ENCODE assay signal across 8 cellular contexts in the genomic region with DNA sequence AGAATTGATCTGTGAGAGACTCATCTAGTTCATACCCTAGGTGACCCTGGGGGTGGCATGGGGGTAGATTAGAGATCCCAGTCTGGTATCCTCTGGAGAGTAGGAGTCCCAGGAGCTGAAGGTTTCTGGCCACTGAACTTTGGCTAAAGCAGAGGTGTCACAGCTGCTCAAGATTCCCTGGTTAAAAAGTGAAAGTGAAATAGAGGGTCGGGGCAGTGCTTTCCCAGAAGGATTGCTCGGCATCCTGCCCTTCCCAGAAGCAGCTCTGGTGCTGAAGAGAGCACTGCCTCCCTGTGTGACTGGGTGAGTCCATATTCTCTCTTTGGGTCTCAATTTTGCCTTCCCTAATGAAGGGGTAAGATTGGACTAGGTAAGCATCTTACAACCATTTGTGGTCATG. TPM values are rescaled to one million over a fixed set of nuclear protein-coding genes. Genes with fewer than 3 reads are reported as not detected.
DNase-seq lines count a peak whose midpoint lies in the region; ATAC-seq, FAIRE-seq and TF ChIP-seq lines count a peak whose summit lies in the region.

No MANE protein-coding gene starts in this region.

- H3K27me3 ChIP-seq in endothelial cell of umbilical vein (ENCODE audit: control insufficient read depth in 2 of 2, insufficient read depth in 2 of 2, low read length in 2 of 2): no peaks in the 10 kb centered on the region

- ATAC-seq in GM21717 (IDR thresholded peaks at IDR 0.05; ENCODE audit: unreplicated experiment) (no peak), HG03439 (IDR thresholded peaks at IDR 0.05; ENCODE audit: unreplicated experiment) (no peak)

- no peaks in the 10 kb centered on the region for H3K79me2 ChIP-seq in OCI-LY7 (ENCODE audit: insufficient read depth, low read depth, low read length)
- peaks cover 2% of the 10 kb centered on the region for H3K79me2 ChIP-seq in endothelial cell of umbilical vein (ENCODE audit: control insufficient read depth, insufficient read depth, low read length)

- H3K4me1 Mint-ChIP-seq in nephron progenitor cell: peaks cover 10% of the 10 kb centered on the region

- H3K27ac Mint-ChIP-seq in nephron progenitor cell: peak overlapping the region; percentile 86

- peak; percentile 4 for FAIRE-seq in endothelial cell of umbilical vein (lab: Jason Lieb, UNC)

- H3K4me1 ChIP-seq in OCI-LY7 (ENCODE audit: insufficient read depth, low read length, poor library complexity, severe bottlenecking) (peaks cover 17% of the 10 kb centered on the region), endothelial cell of umbilical vein (ENCODE audit: control insufficient read depth, extremely low read depth, insufficient read depth, low read length) (peaks cover 8% of the 10 kb centered on the region)

- H3K4me3 Mint-ChIP-seq in nephron progenitor cell: no peak overlapping the region

- BruUV-seq in OCI-LY7 (replicated peaks; lab: Mats Ljungman, UMichigan): no TSS peak
- no TSS peak for BruUV-seq in endothelial cell of umbilical vein (replicated peaks; lab: Mats Ljungman, UMichigan)

- CTCF ChIA-PET in OCI-LY7 (lab: Charles Lee; ENCODE audit: unreplicated experiment): no interaction called here
- CTCF ChIA-PET in endothelial cell of umbilical vein (lab: Charles Lee): interaction anchor here (0.8 to 1.3 kb wide), 7 partner anchors 20 to 432 kb away, joined by 3 to 5 read pairs (median 3); a partner anchor contains a TSS

- TF ChIP-seq CTCF in AG10803 (conservative IDR thresholded peaks at IDR 0.05; ENCODE audit: low read length) (no peak), OCI-LY7 (conservative IDR thresholded peaks at IDR 0.05; ENCODE audit: low read length) (no peak), endothelial cell of umbilical vein (IDR thresholded peaks at IDR 0.05; ENCODE audit: extremely low read depth in 1 of 2, insufficient read depth in 1 of 2, low read depth in 1 of 2, low read length in 2 of 2) (no peak), nephron progenitor cell (IDR thresholded peaks at IDR 0.05) (no peak)

- 0 out of 2 replicates have a peak overlapping the region, but pooled peaks have one; percentile 41 for H3K4me2 ChIP-seq in OCI-LY7 (ENCODE audit: low read length)
- no peak overlapping the region for H3K4me2 ChIP-seq in endothelial cell of umbilical vein (ENCODE audit: insufficient read depth, low read length)

- H3K4me3 ChIP-seq in AG10803 (ENCODE audit: low read length) (peak overlapping the region; percentile 42), OCI-LY7 (ENCODE audit: low read depth, low read length, poor library complexity, severe bottlenecking) (no peak overlapping the region), endothelial cell of umbilical vein (replicated peaks in 1 of 3; ENCODE audit: insufficient read depth in 1 of 3, low read depth in 1 of 3, low read length in 3 of 3) (no peak overlapping the region)

- peaks cover 14% of the 10 kb centered on the region for H3K36me3 Mint-ChIP-seq in nephron progenitor cell (ENCODE audit: low read depth)

- H3K9me2 ChIP-seq in OCI-LY7 (ENCODE audit: insufficient read depth, low read length): no peaks in the 10 kb centered on the region

- H3K36me3 ChIP-seq in OCI-LY7 (ENCODE audit: insufficient read depth, low read length) (peaks cover 37% of the 10 kb centered on the region), endothelial cell of umbilical vein (ENCODE audit: control insufficient read depth in 2 of 2, extremely low read depth in 1 of 2, insufficient read depth in 2 of 2, low read length in 2 of 2) (peaks cover 10 to 40% of the 10 kb centered on the region in 2 experiments)

- peak; percentile 61 for DNase-seq in AG10803 (ENCODE audit: low read depth)
- no peak for DNase-seq in OCI-LY7 (ENCODE audit: low spot score)
- peak; percentile 30 for DNase-seq in endothelial cell of umbilical vein (ENCODE audit: low read depth, low spot score)
- no peak for DNase-seq in nephron progenitor cell
- DNase-seq in amniotic stem cell (lab: John Stamatoyannopoulos, UW): no peak
- DNase-seq in posterior vena cava (ENCODE audit: low spot score): no peak

- no peaks in the 10 kb centered on the region for H3K9me3 Mint-ChIP-seq in nephron progenitor cell

- POLR2A ChIA-PET in OCI-LY7 (lab: Charles Lee): no interaction called here
- POLR2A ChIA-PET in endothelial cell of umbilical vein (lab: Charles Lee): no interaction called here

- H3K27ac ChIP-seq in OCI-LY7 (ENCODE audit: low read depth, low read length, poor library complexity, severe bottlenecking) (no peak overlapping the region), endothelial cell of umbilical vein (ENCODE audit: insufficient read depth, low read depth, low read length) (no peak overlapping the region)

- no peak overlapping the region for H2AFZ ChIP-seq in OCI-LY7 (ENCODE audit: low read length)
- no peak overlapping the region for H2AFZ ChIP-seq in endothelial cell of umbilical vein (ENCODE audit: low read depth, low read length)

- dilution Hi-C loops in endothelial cell of umbilical vein (cut with MboI; ENCODE audit: extremely low pct_ligation_motif_present, low sequenced_read_pairs): no loop called here

- no peak for TF ChIP-seq POLR2A in endothelial cell of umbilical vein (IDR thresholded peaks at IDR 0.05; ENCODE audit: low read depth, low read length)

- H3K9me3 ChIP-seq in OCI-LY7 (ENCODE audit: low read length) (no peaks in the 10 kb centered on the region), endothelial cell of umbilical vein (replicated peaks; ENCODE audit: control insufficient read depth, insufficient read depth, low read length) (no peaks in the 10 kb centered on the region)

- no peaks in the 10 kb centered on the region for H3K27me3 Mint-ChIP-seq in nephron progenitor cell (ENCODE audit: low read depth, poor library complexity)

- intact Hi-C loops in OCI-LY7 (cut with micrococcal nuclease; ENCODE audit: unreplicated experiment): no loop called here
- intact Hi-C loops in endothelial cell of umbilical vein (cut with micrococcal nuclease): no loop called here
- intact Hi-C loops in posterior vena cava (cut with DNase I): loop anchor here in 1 of 2 donors (5.0 kb wide), 1 partner anchor 1258 kb away; no protein-coding TSS in a partner anchor

- H4K20me1 ChIP-seq in OCI-LY7 (ENCODE audit: insufficient read depth, low read length) (no peaks in the 10 kb centered on the region), endothelial cell of umbilical vein (replicated peaks; ENCODE audit: control insufficient read depth, extremely low read depth, insufficient read depth, low read length) (no peaks in the 10 kb centered on the region)

- no peak overlapping the region for H3K9ac ChIP-seq in endothelial cell of umbilical vein (replicated peaks; ENCODE audit: extremely low read depth, insufficient read depth, low read length)

- H3K9me1 ChIP-seq in endothelial cell of umbilical vein (replicated peaks; ENCODE audit: control insufficient read depth, extremely low read depth, insufficient read depth, low read length): no peaks in the 10 kb centered on the region

TF ChIP-seq in endothelial cell of umbilical vein, 7 proteins besides CTCF, POLR2A, EP300 and RAD21:
- TF ChIP-seq, protein P1, sequence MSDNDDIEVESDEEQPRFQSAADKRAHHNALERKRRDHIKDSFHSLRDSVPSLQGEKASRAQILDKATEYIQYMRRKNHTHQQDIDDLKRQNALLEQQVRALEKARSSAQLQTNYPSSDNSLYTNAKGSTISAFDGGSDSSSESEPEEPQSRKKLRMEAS (IDR thresholded peaks at IDR 0.05; ENCODE audit: insufficient read depth, insufficient read length): no peak
- TF ChIP-seq FOS (IDR thresholded peaks at IDR 0.05; ENCODE audit: borderline replicate concordance, insufficient read depth, low read length) (no peak), POLR2AphosphoS5 (IDR thresholded peaks at IDR 0.05; ENCODE audit: insufficient read depth, low read depth, low read length) (no peak), JUN (IDR thresholded peaks at IDR 0.05; ENCODE audit: borderline replicate concordance, insufficient read depth, insufficient read length, low read depth) (no peak), EZH2 (IDR thresholded peaks at IDR 0.05; ENCODE audit: borderline replicate concordance, low read depth, low read length, severe bottlenecking) (no peak), GATA2 (IDR thresholded peaks at IDR 0.05; ENCODE audit: insufficient read depth, insufficient read length, low read depth, low read length) (no peak), MYC (IDR thresholded peaks at IDR 0.05; ENCODE audit: low read depth, low read length) (no peak)

RNA-seq across cellular contexts. Expression of a gene that starts 0.7 kb away (rescaled TPM):
- 4.2 and 5.7 TPM in 2 replicates for total RNA-seq in OCI-LY7 (2014; rRNA removed; shearing (Covaris generic))
- total RNA-seq in OCI-LY7 (2022): 10.3 and 12.4 TPM in 2 replicates
- 12.9 and 13.0 TPM in 2 replicates for total RNA-seq in endothelial cell of umbilical vein
- 20.1 and 25.1 TPM in 2 replicates for polyA plus RNA-seq in endothelial cell of umbilical vein
- polyA plus RNA-seq in endothelial cell of umbilical vein (2011; cell fraction: cytosol; rRNA removed): 5.1 TPM in 2 replicates
- 72.6 and 88.6 TPM in 2 replicates for polyA plus RNA-seq in endothelial cell of umbilical vein (2011; cell fraction: nucleus; rRNA removed)
- 13.8 and 16.7 TPM in 2 replicates for polyA plus RNA-seq in endothelial cell of umbilical vein (2012)
- 22.5 and 24.7 TPM in 2 replicates for polyA minus RNA-seq in endothelial cell of umbilical vein
- 3.0 TPM for polyA minus RNA-seq in endothelial cell of umbilical vein (2011; cell fraction: cytosol; rRNA and poly(A)+ RNA removed)
- polyA minus RNA-seq in endothelial cell of umbilical vein (2011; cell fraction: nucleus; rRNA and poly(A)+ RNA removed): 31.6 and 40.1 TPM in 2 replicates
- total RNA-seq in posterior vena cava: 10 to 100 TPM; 11.3 to 13.0 TPM

Comparison
In these comparisons a context has a peak if more than half of its experiments do, and no peak if none do; other contexts are left out.
1. DNase-seq: peak in AG10803 (single experiment) and endothelial cell of umbilical vein (single experiment); none in OCI-LY7 (single experiment), nephron progenitor cell (single experiment), amniotic stem cell (single experiment) and posterior vena cava (single experiment).